In the genomic region with DNA sequence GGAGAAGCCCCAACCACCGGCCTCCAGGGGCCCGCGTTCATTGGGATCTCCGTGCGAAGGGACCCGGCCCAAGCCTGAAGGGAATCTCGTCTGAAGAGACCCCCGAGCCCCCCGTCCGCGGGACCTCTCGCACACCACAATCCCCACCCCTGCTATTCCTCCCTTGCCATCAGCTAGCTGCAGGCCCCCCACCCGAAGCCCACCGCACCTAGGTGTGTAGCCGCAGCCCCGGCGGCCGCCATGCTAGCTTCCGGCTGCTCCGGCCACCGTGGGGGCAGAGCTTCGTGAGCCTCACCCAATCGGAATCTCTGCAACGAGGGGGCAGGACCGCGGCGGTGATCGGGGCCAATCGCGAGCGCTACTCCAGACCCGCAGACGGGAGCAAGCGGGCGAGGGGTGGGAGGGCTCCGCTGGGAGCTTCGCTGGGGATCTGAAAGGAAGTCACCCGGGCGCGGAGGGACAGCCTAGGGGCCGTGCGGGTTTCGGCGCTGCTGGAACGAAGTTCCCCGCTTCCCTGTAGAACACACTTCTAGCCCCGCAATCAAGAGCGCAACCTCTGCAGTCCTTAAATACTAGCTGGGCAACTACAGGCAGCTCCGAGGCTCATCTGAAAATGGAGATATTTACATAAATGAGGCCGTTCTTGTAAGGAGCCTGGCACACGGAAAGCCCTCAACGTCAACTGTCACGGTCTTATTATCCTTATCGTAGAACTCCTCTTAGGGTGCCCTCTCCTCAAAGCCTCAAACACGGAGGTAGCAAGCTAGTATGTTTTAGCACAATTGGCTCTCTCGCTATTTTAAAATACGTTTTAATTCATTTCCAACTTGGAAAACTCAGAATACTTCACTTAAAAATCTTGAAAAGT, we compare ENCODE assay signal across 8 cellular contexts. TPM values are rescaled to one million over a fixed set of nuclear protein-coding genes. Genes with fewer than 3 reads are reported as not detected.
DNase-seq lines count a peak whose midpoint lies in the region; ATAC-seq, FAIRE-seq and TF ChIP-seq lines count a peak whose summit lies in the region.

PIGS (minus strand) TSS at position 270 of the 868 bp plus-strand sequence; CDS start at position 242, 28 bp downstream.

- peak; percentile 93 for FAIRE-seq in GM12891 (lab: Jason Lieb, UNC)

- TF ChIP-seq POLR2A in GM12891 (IDR thresholded peaks at IDR 0.05; ENCODE audit: low read depth, low read length): peak; percentile 70

- H3K4me1 ChIP-seq in heart right ventricle: peaks cover 5 to 59% (median 43%) of the 10 kb centered on the region in 9 donors

- H3K27ac ChIP-seq in heart right ventricle: peak within 1 kb of the TSS; percentile 26 to 92 (median 86)

- peaks cover 0 to 35% (median 0%) of the 10 kb centered on the region in 9 donors for H3K36me3 ChIP-seq in heart right ventricle

- no peaks in the 10 kb centered on the region for H3K9me3 Mint-ChIP-seq in type B pancreatic cell

- no peaks in the 10 kb centered on the region for H3K27me3 ChIP-seq in heart right ventricle

- WGBS in heart right ventricle, 2 donors: 0 to 1% methylated on average over 57 of the region's 57 CpGs

- peak; percentile 92 for DNase-seq in GM12891 (ENCODE audit: insufficient read length, low spot score)
- peak; percentile 94 for DNase-seq in NCI-H146 (lab: John Stamatoyannopoulos, UW)
- DNase-seq in amniotic epithelial cell (ENCODE audit: low read depth): peak; percentile 82
- DNase-seq in heart right ventricle: peak; percentile 95 to 96
- peak; percentile 94 to 100 (median 98) for DNase-seq in posterior cingulate gyrus
- peak; percentile 95 for DNase-seq in type B pancreatic cell (ENCODE audit: extremely low spot score, unreplicated experiment)

- peak within 1 kb of the TSS; percentile 91 for H3K27ac Mint-ChIP-seq in type B pancreatic cell

- H3K27me3 Mint-ChIP-seq in type B pancreatic cell: no peaks in the 10 kb centered on the region

- H3K9me3 ChIP-seq in heart right ventricle: no peaks in the 10 kb centered on the region

- peak within 1 kb of the TSS; percentile 96 for H3K4me3 Mint-ChIP-seq in type B pancreatic cell

- H3K36me3 Mint-ChIP-seq in type B pancreatic cell: peaks cover 17% of the 10 kb centered on the region

- peak within 1 kb of the TSS; percentile 78 to 99 (median 97) for H3K4me3 ChIP-seq in heart right ventricle

- H3K4me1 Mint-ChIP-seq in type B pancreatic cell (ENCODE audit: unreplicated experiment): peaks cover 32% of the 10 kb centered on the region

- ATAC-seq in HG02840 (IDR thresholded peaks at IDR 0.05; ENCODE audit: low FRiP score, unreplicated experiment): peak; percentile 78
- peak; percentile 87 to 97 (median 95) for ATAC-seq in heart right ventricle

- intact Hi-C loops in T-helper 1 cell treated with Interleukin-12 subunit alpha and Interleukin-12 subunit beta and Interleukin-4 antibody, amounts not matched to agents 30 ng/mL and 1 ng/mL, for 36 hours (cut with micrococcal nuclease): loop anchor here (1.0 to 10.0 kb wide), 7 partner anchors 19 to 767 kb away; partner anchors contain the start of genes DHRS13, NLK, NOS2 and SARM1
- intact Hi-C loops in heart right ventricle (cut with DNase I): loop anchor here in 1 of 10 donors (2.0 kb wide), 1 partner anchor 19 kb away; the partner anchor contains the start of gene UNC119
- intact Hi-C loops in posterior cingulate gyrus (cut with DNase I): no loop called here

- TF ChIP-seq CTCF in heart right ventricle (IDR thresholded peaks at IDR 0.05) (peak in 1 of 9 donors; percentile 11), type B pancreatic cell (conservative IDR thresholded peaks at IDR 0.05) (no peak)

TF ChIP-seq in GM12891, 5 proteins besides CTCF, POLR2A, EP300 and RAD21:
- peak; percentile 35; the same call in 1 of the 2 replicates for TF ChIP-seq SPI1 (IDR thresholded peaks at IDR 0.05; ENCODE audit: low read depth, low read length)
- TF ChIP-seq POU2F2 (IDR thresholded peaks at IDR 0.05; ENCODE audit: low read depth, low read length): 0 out of 2 replicates have a peak, but pooled peaks have one; percentile 42
- TF ChIP-seq POLR2AphosphoS5 (IDR thresholded peaks at IDR 0.05; ENCODE audit: low read depth, low read length): peak; percentile 67; the same call in 1 of the 2 replicates
- TF ChIP-seq PAX5 (IDR thresholded peaks at IDR 0.05; ENCODE audit: insufficient read depth, low read length, severe bottlenecking): no peak
- TF ChIP-seq TAF1 (IDR thresholded peaks at IDR 0.05; ENCODE audit: low read depth, low read length): peak; percentile 90
TF ChIP-seq in GM12891: peak in this region for 4.

RNA-seq across cellular contexts. Expression of gene PIGS, which starts in this region (rescaled TPM):
- polyA plus RNA-seq in GM12891 (2012; ENCODE audit: low read depth, missing spikeins): 59.8 TPM
- total RNA-seq in T-helper 1 cell treated with Interleukin-12 subunit alpha and Interleukin-12 subunit beta and Interleukin-4 antibody, amounts not matched to agents 30 ng/mL and 1 ng/mL, for 36 hours: 71.9 and 73.6 TPM in 2 replicates
- 10 to 100 TPM; 44.6 to 69.3 (median 49.6) TPM for total RNA-seq in heart right ventricle
- 10 to 100 TPM in 1 of 2 donors, 1 to 10 TPM in 1; 9.0 to 44.9 TPM for polyA plus RNA-seq in heart right ventricle
- 66.1 and 75.0 TPM in 2 replicates for total RNA-seq in type B pancreatic cell (ENCODE audit: low replicate concordance)

Comparison
In these comparisons a context has a peak if more than half of its experiments do, and no peak if none do; other contexts are left out.
1. Peak in every context shown above with its lines: DNase-seq, ATAC-seq, H3K4me3 ChIP-seq and H3K27ac ChIP-seq.